Comparison of ENCODE assay signal across 20 cellular contexts in the genomic region with DNA sequence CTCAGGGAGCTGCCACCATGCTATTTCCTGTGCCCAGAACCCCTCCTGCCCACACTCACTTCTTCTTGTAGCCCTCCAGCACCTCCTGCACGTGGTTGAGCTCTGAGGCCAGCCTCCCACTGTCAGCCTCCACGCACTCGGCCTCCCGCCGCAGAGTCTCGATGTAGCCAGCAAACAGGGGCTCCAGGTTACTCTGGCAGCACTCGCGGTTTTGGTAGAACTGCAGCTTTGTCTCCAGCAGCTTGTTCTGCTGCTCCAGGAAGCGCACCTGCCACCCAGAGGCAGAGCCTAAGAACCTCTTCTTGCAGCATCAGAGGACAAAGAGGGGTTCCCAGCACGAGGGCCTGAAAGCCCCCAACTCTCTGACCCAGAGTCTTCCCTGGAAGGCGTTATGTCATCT. TPM values are rescaled to one million over a fixed set of nuclear protein-coding genes. Genes with fewer than 3 reads are reported as not detected.
DNase-seq lines count a peak whose midpoint lies in the region; ATAC-seq and TF ChIP-seq lines count a peak whose summit lies in the region.
"Had no signal": no experiment of that assay in that cellular context is flagged by ENCODE, and none has a peak within 500 bp of the region (broad histone marks: within the 10 kb centered on the region; RNA-seq: fewer than 3 reads in every experiment).

No MANE protein-coding gene starts in this region.

- peaks cover 0 to 8% of the 10 kb centered on the region in 2 donors for H3K27me3 ChIP-seq in breast epithelium

- no peak overlapping the region for H3K4me3 Mint-ChIP-seq in osteocyte (ENCODE audit: unreplicated experiment)
- H3K4me3 Mint-ChIP-seq: IgD-negative memory B cell, nephron had no signal

- no peak for TF ChIP-seq POLR2A in breast epithelium (IDR thresholded peaks at IDR 0.05)

- H3K4me1 Mint-ChIP-seq in osteocyte (ENCODE audit: unreplicated experiment): no peaks in the 10 kb centered on the region
- H3K4me1 Mint-ChIP-seq: IgD-negative memory B cell, nephron had no signal

- TF ChIP-seq CTCF in breast epithelium (IDR thresholded peaks at IDR 0.05) (peak in 2 of 3 donors; percentile 17 to 35), osteocyte (IDR thresholded peaks at IDR 0.05) (peak; percentile 26)

- no peaks in the 10 kb centered on the region for H3K36me3 Mint-ChIP-seq in osteocyte (ENCODE audit: unreplicated experiment)

- intact Hi-C loops in breast epithelium (cut with DNase I; ENCODE audit: low total_unique reads): loop anchor here (1.0 kb wide), 1 partner anchor 25 kb away; no protein-coding TSS in a partner anchor

- no peak overlapping the region for H3K27ac ChIP-seq in breast epithelium
- H3K27ac ChIP-seq: sigmoid colon had no signal

- H3K9me3 Mint-ChIP-seq in osteocyte (ENCODE audit: unreplicated experiment): no peaks in the 10 kb centered on the region
- H3K9me3 Mint-ChIP-seq: IgD-negative memory B cell, nephron had no signal

- no peak overlapping the region for H3K27ac Mint-ChIP-seq in osteocyte (ENCODE audit: unreplicated experiment)
- H3K27ac Mint-ChIP-seq: IgD-negative memory B cell, nephron had no signal

- peaks cover 48% of the 10 kb centered on the region for H3K27me3 Mint-ChIP-seq in osteocyte (ENCODE audit: unreplicated experiment)

- ATAC-seq in stimulated activated naive CD8-positive, alpha-beta T cell treated with anti-CD3 and anti-CD28 coated beads, Interleukin-15, Interleukin-2, amounts not matched to agents 100 U/mL and 50 U/mL, for 24 hours: no peak
- ATAC-seq in GM19328 (IDR thresholded peaks at IDR 0.05; ENCODE audit: unreplicated experiment) (no peak), GM18858 (IDR thresholded peaks at IDR 0.05; ENCODE audit: unreplicated experiment) (no peak)
- ATAC-seq: left cardiac atrium had no signal

- DNase-seq in SIG-M5 treated with dmso at 0.1 percent for 504 hours (lab: John Stamatoyannopoulos, UW; ENCODE audit: unreplicated experiment): peak; percentile 21
- no peak for DNase-seq in SIG-M5 (lab: John Stamatoyannopoulos, UW)
- peak; percentile 24 for DNase-seq in NCI-H1436 (lab: John Stamatoyannopoulos, UW)
- no peak for DNase-seq in breast epithelium (ENCODE audit: low spot score in 2 of 2)
- DNase-seq in osteocyte (ENCODE audit: extremely low spot score, unreplicated experiment): no peak
- DNase-seq in stimulated activated naive CD8-positive, alpha-beta T cell treated with anti-CD3 and anti-CD28 coated beads, Interleukin-15, Interleukin-2, amounts not matched to agents 100 U/mL and 50 U/mL, for 24 hours: no peak
- DNase-seq: activated CD4-positive, CD25-positive, alpha-beta regulatory T cell; activated T-cell treated with anti-CD3 and anti-CD28 coated beads for 4 hours; AML-193; amygdala; GDM1; left cardiac atrium; NCI-H524 treated with DMSO at 0.1 percent for 48 hours; sigmoid colon; SK-N-SH had no signal

- H3K4me1 ChIP-seq in breast epithelium: no peaks in the 10 kb centered on the region

- H3K4me3 ChIP-seq in breast epithelium: no peak overlapping the region
- H3K4me3 ChIP-seq: sigmoid colon had no signal

- no peaks in the 10 kb centered on the region for H3K9me3 ChIP-seq in breast epithelium
- H3K9me3 ChIP-seq: sigmoid colon, SK-N-SH had no signal

- H3K36me3 ChIP-seq in breast epithelium: no peaks in the 10 kb centered on the region
- H3K36me3 ChIP-seq: sigmoid colon had no signal

RNA-seq across cellular contexts. Expression of gene KRT83, which starts 2.1 kb away (rescaled TPM):
- total RNA-seq in breast epithelium (under 1 TPM in 2 of 3 donors, not detected in 1; 0.33 to 0.59 TPM), osteocyte (not detected in 2 replicates)
- total RNA-seq: fibroblast of villous mesenchyme, left cardiac atrium, sigmoid colon had no signal

RNA-seq across cellular contexts. Expression of gene KRT81, which starts 27.8 kb away (rescaled TPM):
- 10 to 100 TPM in 1 of 3 donors, 1 to 10 TPM in 1, not detected in 1; 3.6 to 29.9 TPM for total RNA-seq in breast epithelium
- 0.50 and 0.83 TPM in 2 replicates for total RNA-seq in osteocyte
- total RNA-seq: fibroblast of villous mesenchyme, left cardiac atrium had no signal

RNA-seq across cellular contexts. Expression of gene KRT86, which starts 44.7 kb away (rescaled TPM):
- total RNA-seq in breast epithelium (1 to 10 TPM in 1 of 3 donors, under 1 TPM in 1, not detected in 1; 0.66 to 2.2 TPM), osteocyte (0.24 TPM in 2 replicates)
- total RNA-seq: left cardiac atrium, sigmoid colon had no signal

RNA-seq across cellular contexts. Expression of gene KRT85, which starts 48.2 kb away (rescaled TPM):
- total RNA-seq in breast epithelium: not detected
- total RNA-seq in osteocyte: not detected in 2 replicates
- total RNA-seq: fibroblast of villous mesenchyme, left cardiac atrium, sigmoid colon had no signal

Comparison
In these comparisons a context has a peak if more than half of its experiments do, and no peak if none do; other contexts are left out.
1. DNase-seq: peak in SIG-M5 treated with dmso at 0.1 percent for 504 hours (single experiment) and NCI-H1436 (single experiment); none in SIG-M5 (single experiment), breast epithelium (0 of 2), osteocyte (single experiment) and stimulated activated naive CD8-positive, alpha-beta T cell treated with anti-CD3 and anti-CD28 coated beads, Interleukin-15, Interleukin-2, amounts not matched to agents 100 U/mL and 50 U/mL, for 24 hours (single experiment).